Comparison of ENCODE assay signal across 16 cellular contexts in the genomic region with DNA sequence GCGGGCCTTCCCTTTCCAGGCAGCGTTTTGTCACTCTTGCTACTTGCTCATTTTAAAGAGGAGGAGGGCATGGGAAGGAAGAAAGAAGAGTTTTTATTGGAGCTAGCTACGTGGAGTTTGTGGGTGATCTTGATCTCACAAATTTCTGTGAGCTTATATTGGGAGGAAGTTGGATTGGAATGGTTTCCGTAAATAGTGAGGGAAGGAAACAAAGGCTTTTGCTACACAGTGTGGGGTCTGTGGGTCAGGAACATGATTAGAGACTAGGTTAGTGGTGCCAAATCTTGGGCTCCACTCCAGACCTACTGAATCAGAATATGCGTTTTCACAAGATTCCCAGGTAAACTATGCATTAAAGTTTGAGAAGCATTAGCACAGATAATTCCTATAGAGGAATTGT.
"Had no signal": no experiment of that assay in that cellular context is flagged by ENCODE, and none has a peak within 500 bp of the region (broad histone marks: within the 10 kb centered on the region; RNA-seq: fewer than 3 reads in every experiment).

No MANE protein-coding gene starts in this region.

- H3K27me3 Mint-ChIP-seq: activated CD4-positive, alpha-beta T cell treated with anti-CD3 and anti-CD28 coated beads for 36 hours; activated naive CD8-positive, alpha-beta T cell treated with anti-CD3 and anti-CD28 coated beads for 36 hours had no signal

- H3K27ac ChIP-seq: sigmoid colon, upper lobe of right lung had no signal

- H3K9me3 ChIP-seq: sigmoid colon, upper lobe of right lung had no signal

- H3K27ac Mint-ChIP-seq: activated naive CD8-positive, alpha-beta T cell treated with anti-CD3 and anti-CD28 coated beads for 36 hours; nephron; WTC11 had no signal

- DNase-seq: activated T-cell treated with anti-CD3 and anti-CD28 coated beads, Interleukin-2, amount 50 U/mL, for 1 hour; central memory CD4-positive, alpha-beta T cell; effector memory CD4-positive, alpha-beta T cell; foreskin melanocyte; kidney; occipital lobe; posterior cingulate gyrus; sigmoid colon; T1000; upper lobe of right lung had no signal

- H3K4me3 ChIP-seq: sigmoid colon, smooth muscle cell, upper lobe of right lung had no signal

- H3K4me1 ChIP-seq: sigmoid colon had no signal

- H3K27me3 ChIP-seq: sigmoid colon, upper lobe of right lung had no signal

- H3K4me3 Mint-ChIP-seq: activated CD4-positive, alpha-beta T cell treated with anti-CD3 and anti-CD28 coated beads for 36 hours; activated naive CD8-positive, alpha-beta T cell treated with anti-CD3 and anti-CD28 coated beads for 36 hours; nephron; WTC11 had no signal

- ATAC-seq: esophagus mucosa, upper lobe of right lung, WTC11 had no signal
